ENCODE assay signal across 2 cellular contexts in genomic region chr11:128595775-128596174, GRCh38.
TF ChIP-seq lines count a peak whose summit lies in the region.

No MANE protein-coding gene starts in this region.

TF ChIP-seq in liver, 16 proteins besides CTCF, POLR2A, EP300 and RAD21 (continued from another document):
- no peak for TF ChIP-seq REST (IDR thresholded peaks at IDR 0.05)
- TF ChIP-seq HNF4G (IDR thresholded peaks at IDR 0.05) = no peak
- TF ChIP-seq SP1 (IDR thresholded peaks at IDR 0.05) = peak; percentile 50
TF ChIP-seq in liver: peak in this region for 3.

TF ChIP-seq in HepG2, 621 proteins besides CTCF, POLR2A, EP300 and RAD21 (continued from another document):
- no peak for TF ChIP-seq ZNF280D (CRISPR knock-in tag; IDR thresholded peaks at IDR 0.05)
- no peak for TF ChIP-seq ZNF180 (CRISPR knock-in tag; IDR thresholded peaks at IDR 0.05; ENCODE audit: borderline replicate concordance, low read depth)
- no peak for TF ChIP-seq RFX5 (IDR thresholded peaks at IDR 0.05; ENCODE audit: low read depth, low read length)
- no peak for TF ChIP-seq ZNF510 (CRISPR knock-in tag; IDR thresholded peaks at IDR 0.05; ENCODE audit: low read depth)
- no peak for TF ChIP-seq ZNF724P (CRISPR knock-in tag; IDR thresholded peaks at IDR 0.05; ENCODE audit: borderline replicate concordance)
- TF ChIP-seq SATB2 (CRISPR knock-in tag; IDR thresholded peaks at IDR 0.05) = no peak
- no peak for TF ChIP-seq ZNF670 (CRISPR knock-in tag; IDR thresholded peaks at IDR 0.05; ENCODE audit: borderline replicate concordance)
- TF ChIP-seq ZBTB2 (CRISPR knock-in tag; IDR thresholded peaks at IDR 0.05; ENCODE audit: low read depth) = no peak
- no peak for TF ChIP-seq CC2D1A (CRISPR knock-in tag; IDR thresholded peaks at IDR 0.05)
- TF ChIP-seq RBAK (CRISPR knock-in tag; IDR thresholded peaks at IDR 0.05) = no peak
- TF ChIP-seq ZBTB14 (CRISPR knock-in tag; IDR thresholded peaks at IDR 0.05) = no peak
